In genomic region chr1:26799479-26800133, GRCh38 we compare ENCODE assay signal across 8 cellular contexts. TPM values are rescaled to one million over a fixed set of nuclear protein-coding genes. Genes with fewer than 3 reads are reported as not detected.
A peak's percentile ranks its signal among the peaks of the same experiment; 100 is the strongest.
DNase-seq lines count a peak whose midpoint lies in the region; ATAC-seq, FAIRE-seq and TF ChIP-seq lines count a peak whose summit lies in the region.

No MANE protein-coding gene starts in this region.

- dilution Hi-C loops in mammary epithelial cell (cut with HindIII; ENCODE audit: low sequenced_read_pairs): no loop called here

- no peaks in the 10 kb centered on the region for H3K9me2 ChIP-seq in PC-3 (replicated peaks; ENCODE audit: low read length)

- H3K4me1 ChIP-seq in PC-3 (ENCODE audit: insufficient read depth, low read length) (peaks cover 36% of the 10 kb centered on the region), mammary epithelial cell (ENCODE audit: insufficient read depth, low read length) (peaks cover 12% of the 10 kb centered on the region), suprapubic skin (peaks cover 19% of the 10 kb centered on the region)

- POLR2A ChIA-PET in PC-3 (lab: Charles Lee; ENCODE audit: unreplicated experiment): interaction anchor here (0.6 to 1.1 kb wide), 2 partner anchors 12 to 65 kb away, joined by 4 to 5 read pairs; partner anchors contain the start of gene PIGV

- H3K4me2 ChIP-seq in PC-3 (ENCODE audit: low read length) (peak overlapping the region; percentile 70), mammary epithelial cell (ENCODE audit: insufficient read depth, low read depth, low read length) (peak overlapping the region; percentile 3)

- H3K9me3 ChIP-seq in PC-3 (ENCODE audit: low read length): no peaks in the 10 kb centered on the region
- H3K9me3 ChIP-seq in mammary epithelial cell (replicated peaks; ENCODE audit: insufficient read depth, low read length): no peaks in the 10 kb centered on the region
- no peaks in the 10 kb centered on the region for H3K9me3 ChIP-seq in suprapubic skin

- H3K4me3 ChIP-seq in PC-3 (ENCODE audit: low read length) (peak overlapping the region; percentile 43; the same call in 1 of the 2 replicates), mammary epithelial cell (replicated peaks in 1 of 3; ENCODE audit: insufficient read depth in 1 of 3, low read depth in 2 of 3, low read length in 3 of 3) (no peak overlapping the region), suprapubic skin (peak overlapping the region; percentile 9)

- no peak for TF ChIP-seq EP300 in suprapubic skin (IDR thresholded peaks at IDR 0.05)

- FAIRE-seq in G401.6 (lab: Jason Lieb, UNC): peak; percentile 41

- TF ChIP-seq CTCF in PC-3 (conservative IDR thresholded peaks at IDR 0.05; ENCODE audit: low read depth, low read length) (no peak), mammary epithelial cell (conservative IDR thresholded peaks at IDR 0.05 in 1 of 2, IDR thresholded peaks at IDR 0.05 in 1 of 2; ENCODE audit: extremely low read depth in 1 of 2, insufficient read depth in 1 of 2, low read depth in 1 of 2, low read length in 2 of 2) (no peak), suprapubic skin (IDR thresholded peaks at IDR 0.05) (no peak)

- DNase-seq in PC-3 (peak; percentile 81), mammary epithelial cell (peak; percentile 83), suprapubic skin (ENCODE audit: low spot score in 2 of 2) (no peak), 8988T (no peak)

- intact Hi-C loops in PC-3 (cut with micrococcal nuclease): no loop called here
- intact Hi-C loops in mammary epithelial cell (cut with micrococcal nuclease): no loop called here

- H3K9ac ChIP-seq in PC-3 (ENCODE audit: low read length) (peak overlapping the region; percentile 44), mammary epithelial cell (ENCODE audit: insufficient read depth, low read length) (no peak overlapping the region)

- H2AFZ ChIP-seq in PC-3 (ENCODE audit: low read length) (peak overlapping the region; percentile 21; the same call in 1 of the 2 replicates), mammary epithelial cell (ENCODE audit: low read depth, low read length) (peak overlapping the region; percentile 9)

- TF ChIP-seq POLR2A in suprapubic skin (IDR thresholded peaks at IDR 0.05): no peak

- H3K27ac ChIP-seq in PC-3 (ENCODE audit: low read length) (peak overlapping the region; percentile 82), mammary epithelial cell (ENCODE audit: insufficient read depth, low read depth, low read length) (no peak overlapping the region), layer of hippocampus (ENCODE audit: low read depth, low read length) (peak overlapping the region; percentile 35), suprapubic skin (peak overlapping the region; percentile 54)

- H3K27me3 ChIP-seq in PC-3 (ENCODE audit: low read length): no peaks in the 10 kb centered on the region
- H3K27me3 ChIP-seq in mammary epithelial cell (ENCODE audit: insufficient read depth, low read length): no peaks in the 10 kb centered on the region
- H3K27me3 ChIP-seq in layer of hippocampus (ENCODE audit: control insufficient read depth, insufficient read depth, low read length): no peaks in the 10 kb centered on the region
- no peaks in the 10 kb centered on the region for H3K27me3 ChIP-seq in suprapubic skin

- H3K79me2 ChIP-seq in PC-3 (ENCODE audit: low read length) (no peaks in the 10 kb centered on the region), mammary epithelial cell (ENCODE audit: insufficient read depth, low read length) (no peaks in the 10 kb centered on the region)

- ATAC-seq in PC-3 (peak; percentile 82), HG02798 (IDR thresholded peaks at IDR 0.05; ENCODE audit: poor library complexity, unreplicated experiment) (no peak), HG03135 (IDR thresholded peaks at IDR 0.05; ENCODE audit: unreplicated experiment) (no peak)

- in situ Hi-C loops in mammary epithelial cell (cut with MboI; ENCODE audit: low sequenced_read_pairs in 2 of 2): loop anchor here in 1 of 2 donors (10.0 kb wide), 1 partner anchor 195 kb away; no protein-coding TSS in a partner anchor

- CTCF ChIA-PET in PC-3 (lab: Charles Lee): interaction anchor here (0.5 to 1.5 kb wide), 11 partner anchors 10 to 262 kb away, joined by 3 to 7 read pairs (median 3); partner anchors contain the start of gene PIGV
- CTCF ChIA-PET in mammary epithelial cell (lab: Charles Lee; ENCODE audit: low non-redundant PET): no interaction called here

- no TSS peak for BruUV-seq in PC-3 (replicated peaks; lab: Mats Ljungman, UMichigan)
- BruUV-seq in mammary epithelial cell (replicated peaks; lab: Mats Ljungman, UMichigan): no TSS peak

- 30% methylated on average over 5 of the region's 5 CpGs for WGBS in mammary epithelial cell (ENCODE audit: low coverage, missing lambda C conversion rate)
- whole genome bisulfite sequencing in suprapubic skin: 49% methylated on average over 5 of the region's 5 CpGs

- no peaks in the 10 kb centered on the region for H3F3A ChIP-seq in PC-3 (ENCODE audit: low read length, unreplicated experiment)

- H4K20me1 ChIP-seq in PC-3 (ENCODE audit: low read length): no peaks in the 10 kb centered on the region
- no peaks in the 10 kb centered on the region for H4K20me1 ChIP-seq in mammary epithelial cell (ENCODE audit: insufficient read depth, low read length)

- no peaks in the 10 kb centered on the region for H3K36me3 ChIP-seq in PC-3 (ENCODE audit: low read depth, low read length)
- H3K36me3 ChIP-seq in mammary epithelial cell (ENCODE audit: insufficient read depth, low read length): peaks cover 2% of the 10 kb centered on the region
- peaks cover 12% of the 10 kb centered on the region for H3K36me3 ChIP-seq in suprapubic skin

RNA-seq across cellular contexts. Expression of gene PIGV, which starts 11.9 kb away (rescaled TPM):
- total RNA-seq in PC-3 (2014; rRNA removed) (6.0 and 8.8 TPM in 2 replicates), mammary epithelial cell (10 to 100 TPM; 18.0 to 19.2 TPM), suprapubic skin (10 to 100 TPM; 15.9 to 31.5 (median 25.6) TPM)
- polyA plus RNA-seq in mammary epithelial cell: 19.1 TPM
- 10.1 TPM for polyA minus RNA-seq in mammary epithelial cell

RNA-seq across cellular contexts. Expression of gene ZDHHC18, which starts 26.9 kb away (rescaled TPM):
- total RNA-seq in PC-3 (2014; rRNA removed): 18.1 and 26.9 TPM in 2 replicates
- total RNA-seq in mammary epithelial cell: 10 to 100 TPM; 14.2 to 20.2 TPM
- polyA plus RNA-seq in mammary epithelial cell: 24.5 TPM
- polyA minus RNA-seq in mammary epithelial cell: 19.8 TPM
- 10 to 100 TPM; 23.7 to 38.5 (median 31.4) TPM for total RNA-seq in suprapubic skin

Comparison
In these comparisons a context has a peak if more than half of its experiments do, and no peak if none do; other contexts are left out.
1. DNase-seq: peak in PC-3 (single experiment) and mammary epithelial cell (single experiment); none in suprapubic skin (0 of 2) and 8988T (single experiment).
2. H3K4me3 ChIP-seq: peak in PC-3 (single experiment) and suprapubic skin (single experiment); none in mammary epithelial cell (0 of 3).